ENCODE assay signal across 29 cellular contexts in the genomic region with DNA sequence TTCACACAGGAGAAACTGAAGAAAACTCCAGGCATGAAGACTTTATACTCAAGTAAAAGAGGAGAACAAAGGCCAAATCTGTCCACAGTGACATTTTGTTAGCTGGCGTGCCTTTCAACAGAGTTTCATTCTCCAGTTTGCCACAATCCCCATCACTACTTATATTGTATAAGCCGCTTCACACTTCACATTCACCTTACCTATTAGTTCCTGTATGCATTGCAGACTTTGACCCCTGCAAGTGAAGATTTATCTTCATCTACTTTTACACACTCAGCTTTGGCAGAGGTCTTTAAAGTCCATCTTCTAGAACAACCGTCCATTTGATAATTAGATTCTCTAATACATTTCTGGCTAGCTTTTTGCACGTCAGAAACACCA. TPM values are rescaled to one million over a fixed set of nuclear protein-coding genes. Genes with fewer than 3 reads are reported as not detected.
DNase-seq lines count a peak whose midpoint lies in the region; ATAC-seq and TF ChIP-seq lines count a peak whose summit lies in the region.
"Had no signal": no experiment of that assay in that cellular context is flagged by ENCODE, and none has a peak within 500 bp of the region (broad histone marks: within the 10 kb centered on the region; RNA-seq: fewer than 3 reads in every experiment).

No MANE protein-coding gene starts in this region.

- ATAC-seq in left cardiac atrium, result no peak
- ATAC-seq: effector memory CD8-positive, alpha-beta T cell; WTC11 had no signal

- peak; percentile 46 for DNase-seq in DMS53 (lab: John Stamatoyannopoulos, UW)
- DNase-seq in DMS53 treated with DMSO at 0.1 percent for 48 hours (lab: John Stamatoyannopoulos, UW; ENCODE audit: unreplicated experiment), result no peak
- DNase-seq in NAMALWA (ENCODE audit: low spot score), result peak; percentile 34
- no peak for DNase-seq in chondrocyte (ENCODE audit: low spot score)
- DNase-seq in tibial artery, result no peak
- no peak for DNase-seq in AG08396 (ENCODE audit: low spot score)
- DNase-seq in left cardiac atrium, result no peak
- DNase-seq in NCI-H2227 (lab: John Stamatoyannopoulos, UW; ENCODE audit: unreplicated experiment), result no peak
- DNase-seq: activated CD4-positive, alpha-beta T cell treated with anti-CD3 and anti-CD28 coated beads, Interleukin-2, amount 10 ng/mL, durations not matched to agents 7 days and 5 days; activated effector memory CD4-positive, alpha-beta T cell treated with anti-CD3 and anti-CD28 coated beads, Interleukin-2, amount 50 U/mL, for 16 hours; activated T-cell treated with anti-CD3 and anti-CD28 coated beads, Interleukin-2, amount 50 U/mL, for 1 hour; anterior cingulate cortex; DMS79 treated with DMSO at 0.1 percent for 48 hours; effector memory CD8-positive, alpha-beta T cell; GF-D8; GOT3; KBM-7; naive B cell; NCI-H146; NCI-H748 treated with DMSO at 0.1 percent for 48 hours; sigmoid colon had no signal

- peaks cover 0 to 25% (median 16%) of the 10 kb centered on the region in 4 donors for H3K4me1 ChIP-seq in tibial artery
- H3K4me1 ChIP-seq: prostate gland had no signal

- H3K27me3 ChIP-seq in tibial artery, result no peaks in the 10 kb centered on the region
- H3K27me3 ChIP-seq: sigmoid colon, SJCRH30 had no signal

- H3K4me3 Mint-ChIP-seq in chondrocyte (ENCODE audit: unreplicated experiment), result no peak overlapping the region
- H3K4me3 Mint-ChIP-seq: activated CD4-positive, alpha-beta T cell treated with anti-CD3 and anti-CD28 coated beads, Interleukin-2, amount 10 ng/mL, durations not matched to agents 7 days and 5 days; activated naive CD8-positive, alpha-beta T cell; CD14-positive monocyte; effector memory CD8-positive, alpha-beta T cell; mesothelial cell of epicardium; WTC11 had no signal

- H3K36me3 ChIP-seq in tibial artery, result no peaks in the 10 kb centered on the region
- H3K36me3 ChIP-seq: prostate gland, sigmoid colon, SJCRH30 had no signal

- intact Hi-C loops in tibial artery (cut with DNase I; ENCODE audit: low total_unique reads), result no loop called here
- intact Hi-C loops in left cardiac atrium (cut with DNase I), result no loop called here

- H3K9me3 Mint-ChIP-seq in chondrocyte (ENCODE audit: low read depth), result peaks cover 4% of the 10 kb centered on the region
- H3K9me3 Mint-ChIP-seq: effector memory CD8-positive, alpha-beta T cell had no signal

- H3K9me3 ChIP-seq in tibial artery, result no peaks in the 10 kb centered on the region
- H3K9me3 ChIP-seq: prostate gland, sigmoid colon, SJCRH30 had no signal

- TF ChIP-seq CTCF in chondrocyte (IDR thresholded peaks at IDR 0.05), result no peak
- no peak for TF ChIP-seq CTCF in tibial artery (IDR thresholded peaks at IDR 0.05)

- no peaks in the 10 kb centered on the region for H3K27me3 Mint-ChIP-seq in chondrocyte (ENCODE audit: low read depth)
- H3K27me3 Mint-ChIP-seq: activated CD4-positive, alpha-beta T cell treated with anti-CD3 and anti-CD28 coated beads, Interleukin-2, amount 10 ng/mL, durations not matched to agents 7 days and 5 days; activated naive CD8-positive, alpha-beta T cell; effector memory CD8-positive, alpha-beta T cell; naive B cell; stimulated activated memory B cell treated with anti-CD40 and anti-IgM and Interleukin-4, amounts not matched to agents 10 μg/mL and 1 μg/mL and 100 μg/mL, for 72 hours had no signal

- H3K27ac ChIP-seq in tibial artery, result peak overlapping the region; percentile 52 to 56
- H3K27ac ChIP-seq: 22Rv1, prostate gland, sigmoid colon had no signal

- no peak overlapping the region for H3K4me3 ChIP-seq in tibial artery
- H3K4me3 ChIP-seq: prostate gland, sigmoid colon, SJCRH30 had no signal

- peaks cover 56% of the 10 kb centered on the region for H3K4me1 Mint-ChIP-seq in chondrocyte (ENCODE audit: low read depth)

- no peaks in the 10 kb centered on the region for H3K36me3 Mint-ChIP-seq in chondrocyte (ENCODE audit: low read depth)
- H3K36me3 Mint-ChIP-seq: CD14-positive monocyte; naive B cell; stimulated activated memory B cell treated with anti-CD40 and anti-IgM and Interleukin-4, amounts not matched to agents 10 μg/mL and 1 μg/mL and 100 μg/mL, for 72 hours; WTC11 had no signal

- H3K27ac Mint-ChIP-seq in chondrocyte (ENCODE audit: unreplicated experiment), result peak overlapping the region; percentile 87
- H3K27ac Mint-ChIP-seq: activated CD4-positive, alpha-beta T cell treated with anti-CD3 and anti-CD28 coated beads, Interleukin-2, amount 10 ng/mL, durations not matched to agents 7 days and 5 days; naive B cell; WTC11 had no signal

RNA-seq across cellular contexts. Expression of a gene that starts 56.8 kb away (rescaled TPM):
- total RNA-seq in chondrocyte (45.4 to 68.5 TPM (median 45.6 TPM) in 3 replicates), left cardiac atrium (10 to 100 TPM; 33.6 to 33.7 TPM)

Comparison
In these comparisons a context has a peak if more than half of its experiments do, and no peak if none do; other contexts are left out.
1. DNase-seq: peak in DMS53 (single experiment) and NAMALWA (single experiment); none in DMS53 treated with DMSO at 0.1 percent for 48 hours (single experiment), chondrocyte (single experiment), tibial artery (0 of 2), AG08396 (single experiment), left cardiac atrium (single experiment) and NCI-H2227 (single experiment).